In genomic region chr20:61819921-61820825, GRCh38 we compare ENCODE assay signal across 23 cellular contexts.
"Had no signal": no experiment of that assay in that cellular context is flagged by ENCODE, and none has a peak within 500 bp of the region (broad histone marks: within the 10 kb centered on the region; RNA-seq: fewer than 3 reads in every experiment).

No MANE protein-coding gene starts in this region.

- H3K27ac ChIP-seq: SK-N-MC had no signal

- H3K9me3 ChIP-seq: MG63 had no signal

- H3K4me3 Mint-ChIP-seq: activated B cell treated with CpG ODN at 0.5 μM for 24 hours; activated CD4-positive, alpha-beta T cell treated with anti-CD3 and anti-CD28 coated beads, Interleukin-2, amount 10 ng/mL, durations not matched to agents 24 days and 14 days; activated naive CD4-positive, alpha-beta T cell treated with anti-CD3 and anti-CD28 coated beads, Interleukin-2, amount 10 ng/mL, durations not matched to agents 7 days and 5 days; activated naive CD8-positive, alpha-beta T cell treated with anti-CD3 and anti-CD28 coated beads, Interleukin-2, amount 10 ng/mL, durations not matched to agents 7 days and 5 days; activated T-cell treated with anti-CD3 and anti-CD28 coated beads, Interleukin-2, amount 50 U/mL, for 4 hours; T-cell had no signal

- DNase-seq: activated B cell treated with CpG ODN at 0.5 μM for 24 hours; activated CD4-positive, alpha-beta T cell treated with anti-CD3 and anti-CD28 coated beads for 1 hour; activated CD4-positive, alpha-beta T cell treated with anti-CD3 and anti-CD28 coated beads, Interleukin-2, amount 10 ng/mL, durations not matched to agents 24 days and 14 days; activated CD4-positive, alpha-beta T cell treated with anti-CD3 and anti-CD28 coated beads, Interleukin-2, amount 50 U/mL, for 48 hours; activated CD8-positive, alpha-beta memory T cell treated with anti-CD3 and anti-CD28 coated beads for 24 hours; activated gamma-delta T cell treated with Interleukin-2 at 50 U/mL for 16 hours; activated naive CD4-positive, alpha-beta T cell treated with anti-CD3 and anti-CD28 coated beads, Interleukin-2, amount 10 ng/mL, durations not matched to agents 7 days and 5 days; activated naive CD8-positive, alpha-beta T cell treated with anti-CD3 and anti-CD28 coated beads, Interleukin-2, amount 10 ng/mL, durations not matched to agents 7 days and 5 days; activated T-cell treated with anti-CD3 and anti-CD28 coated beads, Interleukin-2, amount 50 U/mL, for 4 hours; MG63; MV-4-11; NCI-H1105; NCI-H1436; NCI-H1694 treated with DMSO at 0.1 percent for 48 hours; NCI-H2029 treated with DMSO at 0.1 percent for 48 hours; NCI-H345; NCI-H510A; NCI-H69; PC-3; T-cell; T-helper 2 cell; T1000 had no signal

- H3K27me3 Mint-ChIP-seq: activated B cell treated with CpG ODN at 0.5 μM for 24 hours; activated CD4-positive, alpha-beta T cell treated with anti-CD3 and anti-CD28 coated beads, Interleukin-2, amount 10 ng/mL, durations not matched to agents 24 days and 14 days; activated naive CD4-positive, alpha-beta T cell treated with anti-CD3 and anti-CD28 coated beads, Interleukin-2, amount 10 ng/mL, durations not matched to agents 7 days and 5 days; activated naive CD8-positive, alpha-beta T cell treated with anti-CD3 and anti-CD28 coated beads, Interleukin-2, amount 10 ng/mL, durations not matched to agents 7 days and 5 days had no signal

- H3K36me3 Mint-ChIP-seq: activated naive CD4-positive, alpha-beta T cell treated with anti-CD3 and anti-CD28 coated beads, Interleukin-2, amount 10 ng/mL, durations not matched to agents 7 days and 5 days; activated naive CD8-positive, alpha-beta T cell treated with anti-CD3 and anti-CD28 coated beads, Interleukin-2, amount 10 ng/mL, durations not matched to agents 7 days and 5 days; T-cell had no signal

- H3K27me3 ChIP-seq: MG63 had no signal

- H3K4me3 ChIP-seq: MG63, SK-N-MC had no signal

- H3K27ac Mint-ChIP-seq: activated B cell treated with CpG ODN at 0.5 μM for 24 hours; activated CD4-positive, alpha-beta T cell treated with anti-CD3 and anti-CD28 coated beads, Interleukin-2, amount 10 ng/mL, durations not matched to agents 24 days and 14 days; activated naive CD4-positive, alpha-beta T cell treated with anti-CD3 and anti-CD28 coated beads, Interleukin-2, amount 10 ng/mL, durations not matched to agents 7 days and 5 days; activated naive CD8-positive, alpha-beta T cell treated with anti-CD3 and anti-CD28 coated beads, Interleukin-2, amount 10 ng/mL, durations not matched to agents 7 days and 5 days; T-cell had no signal

- H3K4me1 Mint-ChIP-seq: activated B cell treated with CpG ODN at 0.5 μM for 24 hours; activated CD4-positive, alpha-beta T cell treated with anti-CD3 and anti-CD28 coated beads, Interleukin-2, amount 10 ng/mL, durations not matched to agents 24 days and 14 days; activated naive CD4-positive, alpha-beta T cell treated with anti-CD3 and anti-CD28 coated beads, Interleukin-2, amount 10 ng/mL, durations not matched to agents 7 days and 5 days; activated naive CD8-positive, alpha-beta T cell treated with anti-CD3 and anti-CD28 coated beads, Interleukin-2, amount 10 ng/mL, durations not matched to agents 7 days and 5 days; T-cell had no signal

- ATAC-seq: activated T-cell treated with anti-CD3 and anti-CD28 coated beads, Interleukin-2, amount 50 U/mL, for 4 hours; PC-3; T-cell had no signal

- H3K36me3 ChIP-seq: MG63 had no signal
